ENCODE assay signal across 10 cellular contexts in the genomic region with DNA sequence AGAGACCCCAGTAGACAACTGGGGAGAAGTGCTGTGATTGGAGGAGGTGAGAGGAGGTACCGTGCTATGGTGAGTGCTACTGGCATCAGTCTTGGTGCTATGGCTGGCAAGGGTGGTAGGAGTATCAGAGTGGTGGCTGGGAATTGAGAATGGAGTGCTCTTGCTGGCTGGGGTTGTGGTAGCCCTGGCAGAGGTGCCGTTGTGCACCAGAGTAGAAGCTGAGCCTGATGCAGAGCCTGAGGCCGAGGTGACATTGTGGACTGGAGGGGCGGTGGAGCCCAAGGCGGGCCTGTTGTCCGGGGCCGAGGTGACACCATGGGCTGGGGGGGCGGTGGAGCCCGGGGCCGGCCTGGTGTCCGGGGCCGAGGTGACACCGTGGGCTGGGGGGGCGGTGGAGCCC. TPM values are rescaled to one million over a fixed set of nuclear protein-coding genes. Genes with fewer than 3 reads are reported as not detected.
DNase-seq lines count a peak whose midpoint lies in the region; ATAC-seq and TF ChIP-seq lines count a peak whose summit lies in the region.
"Had no signal": no experiment of that assay in that cellular context is flagged by ENCODE, and none has a peak within 500 bp of the region (broad histone marks: within the 10 kb centered on the region; RNA-seq: fewer than 3 reads in every experiment).

No MANE protein-coding gene starts in this region.

- DNase-seq in MCF 10A (ENCODE audit: unreplicated experiment) = no peak
- no peak for DNase-seq in breast epithelium (ENCODE audit: low spot score in 2 of 2)
- DNase-seq in activated CD8-positive, alpha-beta T cell treated with anti-CD3 and anti-CD28 coated beads, Interleukin-2, amount 10 ng/mL, durations not matched to agents 7 days and 5 days = no peak
- peak; percentile 22 to 44 for DNase-seq in left lung
- DNase-seq in stomach = no peak
- no peak for DNase-seq in A172 (ENCODE audit: low spot score)
- no peak for DNase-seq in amniotic stem cell (lab: John Stamatoyannopoulos, UW)
- DNase-seq: activated CD4-positive, CD25-positive, alpha-beta regulatory T cell; NCI-H1048 had no signal

- H3K9me3 ChIP-seq in breast epithelium (no peaks in the 10 kb centered on the region), left lung (no peaks in the 10 kb centered on the region), stomach (no peaks in the 10 kb centered on the region)

- WGBS in stomach, 5 donors = 23 to 73% (median 45%) methylated on average over 3 to 14 of the region's 14 CpGs

- no peak for ATAC-seq in activated CD8-positive, alpha-beta T cell treated with anti-CD3 and anti-CD28 coated beads, Interleukin-2, amount 10 ng/mL, durations not matched to agents 7 days and 5 days
- ATAC-seq in left lung = no peak
- no peak for ATAC-seq in GM18861 (IDR thresholded peaks at IDR 0.05; ENCODE audit: unreplicated experiment)

- H3K27me3 ChIP-seq in breast epithelium (no peaks in the 10 kb centered on the region), left lung (no peaks in the 10 kb centered on the region), stomach (no peaks in the 10 kb centered on the region)

- peaks cover 35% of the 10 kb centered on the region for H3K4me1 Mint-ChIP-seq in MCF 10A (ENCODE audit: insufficient read depth, unreplicated experiment)
- H3K4me1 Mint-ChIP-seq in activated CD8-positive, alpha-beta T cell treated with anti-CD3 and anti-CD28 coated beads, Interleukin-2, amount 10 ng/mL, durations not matched to agents 7 days and 5 days (ENCODE audit: low read depth) = peaks cover 24% of the 10 kb centered on the region

- no peak overlapping the region for H3K4me3 ChIP-seq in breast epithelium
- peak overlapping the region; percentile 22 to 32 for H3K4me3 ChIP-seq in left lung
- peak overlapping the region; percentile 24 to 50 (median 34) for H3K4me3 ChIP-seq in stomach

- TF ChIP-seq POLR2A in breast epithelium (IDR thresholded peaks at IDR 0.05) = no peak
- TF ChIP-seq POLR2A in stomach (IDR thresholded peaks at IDR 0.05) = no peak

- peak overlapping the region; percentile 59 for H3K4me3 Mint-ChIP-seq in MCF 10A (ENCODE audit: unreplicated experiment)
- no peak overlapping the region for H3K4me3 Mint-ChIP-seq in activated CD8-positive, alpha-beta T cell treated with anti-CD3 and anti-CD28 coated beads, Interleukin-2, amount 10 ng/mL, durations not matched to agents 7 days and 5 days

- H3K36me3 ChIP-seq in breast epithelium = no peaks in the 10 kb centered on the region
- no peaks in the 10 kb centered on the region for H3K36me3 ChIP-seq in left lung
- no peaks in the 10 kb centered on the region for H3K36me3 ChIP-seq in stomach

- H3K27ac ChIP-seq in breast epithelium (peak overlapping the region in 1 of 2 donors; percentile 91), left lung (peak overlapping the region; percentile 53 to 79), stomach (peak overlapping the region; percentile 72 to 90 (median 79))

- H3K4me1 ChIP-seq in breast epithelium (peaks cover 0 to 14% of the 10 kb centered on the region in 2 donors), left lung (peaks cover 0 to 27% of the 10 kb centered on the region in 2 donors), stomach (peaks cover 30 to 59% (median 41%) of the 10 kb centered on the region in 4 donors)

- intact Hi-C loops in MCF 10A (cut with micrococcal nuclease) (no loop called here), breast epithelium (cut with DNase I; ENCODE audit: low total_unique reads) (no loop called here), left lung (cut with DNase I) (no loop called here), stomach (cut with DNase I; ENCODE audit: low total_unique reads) (no loop called here)

- CTCF ChIA-PET in MCF 10A (lab: Yijun Ruan, JAX) = interaction anchor here (0.6 to 1.5 kb wide), 4 partner anchors 11 to 256 kb away, joined by 3 to 5 read pairs (median 4); no protein-coding TSS in a partner anchor
- CTCF ChIA-PET in activated CD8-positive, alpha-beta T cell treated with anti-CD3 and anti-CD28 coated beads, Interleukin-2, amount 10 ng/mL, durations not matched to agents 7 days and 5 days (lab: Charles Lee) = no interaction called here

- TF ChIP-seq EP300 in stomach (IDR thresholded peaks at IDR 0.05) = no peak

- peaks cover 36% of the 10 kb centered on the region for H3K36me3 Mint-ChIP-seq in MCF 10A (ENCODE audit: insufficient read depth, unreplicated experiment)
- H3K36me3 Mint-ChIP-seq in activated CD8-positive, alpha-beta T cell treated with anti-CD3 and anti-CD28 coated beads, Interleukin-2, amount 10 ng/mL, durations not matched to agents 7 days and 5 days (ENCODE audit: low read depth) = peaks cover 2% of the 10 kb centered on the region

- H3K27me3 Mint-ChIP-seq in MCF 10A (ENCODE audit: insufficient read depth, unreplicated experiment) = no peaks in the 10 kb centered on the region
- no peaks in the 10 kb centered on the region for H3K27me3 Mint-ChIP-seq in activated CD8-positive, alpha-beta T cell treated with anti-CD3 and anti-CD28 coated beads, Interleukin-2, amount 10 ng/mL, durations not matched to agents 7 days and 5 days (ENCODE audit: low read depth)

- POLR2A ChIA-PET in MCF 10A (lab: Yijun Ruan, JAX) = no interaction called here
- POLR2A ChIA-PET in activated CD8-positive, alpha-beta T cell treated with anti-CD3 and anti-CD28 coated beads, Interleukin-2, amount 10 ng/mL, durations not matched to agents 7 days and 5 days (lab: Charles Lee) = no interaction called here

- H3K27ac Mint-ChIP-seq in MCF 10A (ENCODE audit: low read depth, unreplicated experiment) = peak overlapping the region; percentile 81
- H3K27ac Mint-ChIP-seq in activated CD8-positive, alpha-beta T cell treated with anti-CD3 and anti-CD28 coated beads, Interleukin-2, amount 10 ng/mL, durations not matched to agents 7 days and 5 days = peak overlapping the region; percentile 83

- no peak for TF ChIP-seq CTCF in MCF 10A (IDR thresholded peaks at IDR 0.05; ENCODE audit: unreplicated experiment)
- no peak for TF ChIP-seq CTCF in breast epithelium (IDR thresholded peaks at IDR 0.05)
- TF ChIP-seq CTCF in left lung (IDR thresholded peaks at IDR 0.05) = no peak
- no peak for TF ChIP-seq CTCF in stomach (IDR thresholded peaks at IDR 0.05)

- BruUV-seq in MCF 10A (replicated peaks; lab: Mats Ljungman, UMichigan) = no TSS peak

- H3K9me3 Mint-ChIP-seq in MCF 10A (ENCODE audit: unreplicated experiment) = no peaks in the 10 kb centered on the region
- no peaks in the 10 kb centered on the region for H3K9me3 Mint-ChIP-seq in activated CD8-positive, alpha-beta T cell treated with anti-CD3 and anti-CD28 coated beads, Interleukin-2, amount 10 ng/mL, durations not matched to agents 7 days and 5 days (ENCODE audit: insufficient read depth)

RNA-seq across cellular contexts. Expression of a gene that starts 14.6 kb away (rescaled TPM):
- 0.21 and 0.32 TPM in 2 replicates for total RNA-seq in MCF 10A (2022)
- total RNA-seq in breast epithelium = 1 to 10 TPM in 1 of 3 donors, under 1 TPM in 1, not detected in 1; 0.98 to 1.5 TPM
- total RNA-seq in activated CD8-positive, alpha-beta T cell treated with anti-CD3 and anti-CD28 coated beads, Interleukin-2, amount 10 ng/mL, durations not matched to agents 7 days and 5 days = 10 to 100 TPM; 14.6 TPM
- total RNA-seq in left lung = under 1 TPM; 0.45 to 0.73 TPM
- total RNA-seq in stomach = 10 to 100 TPM in 1 of 5 donors, 1 to 10 TPM in 1, under 1 TPM in 1, not detected in 2; 0.73 to 16.9 (median 5.4) TPM
- polyA plus RNA-seq in stomach = under 1 TPM; 0.58 to 0.68 (median 0.61) TPM
- 1.1 and 3.4 TPM in 2 replicates for total RNA-seq in A172 (2014; rRNA removed; shearing (Covaris generic))

RNA-seq across cellular contexts. Expression of a gene that starts 15.2 kb away (rescaled TPM):
- total RNA-seq in MCF 10A (2022) (313 and 383 TPM in 2 replicates), breast epithelium (100 to 1,000 TPM; 104 to 147 (median 131) TPM), left lung (100 to 1,000 TPM; 176 to 184 TPM), stomach (100 to 1,000 TPM in 3 of 5 donors, 10 to 100 TPM in 2; 60.8 to 238 (median 133) TPM)
- 100 to 1,000 TPM; 170 to 190 TPM for total RNA-seq in activated CD8-positive, alpha-beta T cell treated with anti-CD3 and anti-CD28 coated beads, Interleukin-2, amount 10 ng/mL, durations not matched to agents 7 days and 5 days
- polyA plus RNA-seq in stomach = 100 to 1,000 TPM; 183 to 399 (median 242) TPM
- total RNA-seq in A172 (2014; rRNA removed; shearing (Covaris generic)) = 122 and 126 TPM in 2 replicates

RNA-seq across cellular contexts. Expression of a gene that starts 19.4 kb away (rescaled TPM):
- total RNA-seq in MCF 10A (2022) (33.0 and 34.4 TPM in 2 replicates), breast epithelium (10 to 100 TPM; 17.3 to 27.5 (median 25.9) TPM), left lung (10 to 100 TPM; 30.6 to 41.8 TPM), stomach (10 to 100 TPM; 11.0 to 65.9 (median 25.4) TPM)
- total RNA-seq in activated CD8-positive, alpha-beta T cell treated with anti-CD3 and anti-CD28 coated beads, Interleukin-2, amount 10 ng/mL, durations not matched to agents 7 days and 5 days = 10 to 100 TPM; 13.4 to 15.0 TPM
- polyA plus RNA-seq in stomach = 10 to 100 TPM; 11.0 to 27.9 (median 17.8) TPM
- 11.3 and 24.6 TPM in 2 replicates for total RNA-seq in A172 (2014; rRNA removed; shearing (Covaris generic))

RNA-seq across cellular contexts. Expression of a gene that starts 20.2 kb away (rescaled TPM):
- total RNA-seq in MCF 10A (2022) = 64.6 and 67.4 TPM in 2 replicates
- total RNA-seq in breast epithelium = 10 to 100 TPM; 41.1 to 50.8 (median 44.8) TPM
- 10 to 100 TPM; 43.0 to 46.3 TPM for total RNA-seq in activated CD8-positive, alpha-beta T cell treated with anti-CD3 and anti-CD28 coated beads, Interleukin-2, amount 10 ng/mL, durations not matched to agents 7 days and 5 days
- 10 to 100 TPM; 30.2 to 45.5 TPM for total RNA-seq in left lung
- 10 to 100 TPM in 4 of 5 donors, 1 to 10 TPM in 1; 1.2 to 54.9 (median 25.2) TPM for total RNA-seq in stomach
- 10 to 100 TPM; 48.3 to 71.1 (median 58.2) TPM for polyA plus RNA-seq in stomach
- 85.8 and 110 TPM in 2 replicates for total RNA-seq in A172 (2014; rRNA removed; shearing (Covaris generic))

RNA-seq across cellular contexts. Expression of a gene that starts 47.9 kb away (rescaled TPM):
- 79.7 and 86.4 TPM in 2 replicates for total RNA-seq in MCF 10A (2022)
- 10 to 100 TPM; 53.7 to 69.4 (median 68.2) TPM for total RNA-seq in breast epithelium
- total RNA-seq in activated CD8-positive, alpha-beta T cell treated with anti-CD3 and anti-CD28 coated beads, Interleukin-2, amount 10 ng/mL, durations not matched to agents 7 days and 5 days = 10 to 100 TPM; 53.2 to 57.7 TPM
- total RNA-seq in left lung = 10 to 100 TPM; 63.1 to 91.0 TPM
- 10 to 100 TPM in 4 of 5 donors, not detected in 1; 13.3 to 51.3 (median 38.3) TPM for total RNA-seq in stomach
- polyA plus RNA-seq in stomach = 100 to 1,000 TPM; 192 to 301 (median 220) TPM
- 37.4 and 116 TPM in 2 replicates for total RNA-seq in A172 (2014; rRNA removed; shearing (Covaris generic))

Comparison
In these comparisons a context has a peak if more than half of its experiments do, and no peak if none do; other contexts are left out.
1. DNase-seq: peak in left lung (2 of 2); none in MCF 10A (single experiment), breast epithelium (0 of 2), activated CD8-positive, alpha-beta T cell treated with anti-CD3 and anti-CD28 coated beads, Interleukin-2, amount 10 ng/mL, durations not matched to agents 7 days and 5 days (single experiment), stomach (single experiment), A172 (single experiment) and amniotic stem cell (single experiment).
2. H3K4me3 ChIP-seq: peak in left lung (2 of 2) and stomach (4 of 4); none in breast epithelium (0 of 3).